Comparison of ENCODE assay signal across 26 cellular contexts in the genomic region with DNA sequence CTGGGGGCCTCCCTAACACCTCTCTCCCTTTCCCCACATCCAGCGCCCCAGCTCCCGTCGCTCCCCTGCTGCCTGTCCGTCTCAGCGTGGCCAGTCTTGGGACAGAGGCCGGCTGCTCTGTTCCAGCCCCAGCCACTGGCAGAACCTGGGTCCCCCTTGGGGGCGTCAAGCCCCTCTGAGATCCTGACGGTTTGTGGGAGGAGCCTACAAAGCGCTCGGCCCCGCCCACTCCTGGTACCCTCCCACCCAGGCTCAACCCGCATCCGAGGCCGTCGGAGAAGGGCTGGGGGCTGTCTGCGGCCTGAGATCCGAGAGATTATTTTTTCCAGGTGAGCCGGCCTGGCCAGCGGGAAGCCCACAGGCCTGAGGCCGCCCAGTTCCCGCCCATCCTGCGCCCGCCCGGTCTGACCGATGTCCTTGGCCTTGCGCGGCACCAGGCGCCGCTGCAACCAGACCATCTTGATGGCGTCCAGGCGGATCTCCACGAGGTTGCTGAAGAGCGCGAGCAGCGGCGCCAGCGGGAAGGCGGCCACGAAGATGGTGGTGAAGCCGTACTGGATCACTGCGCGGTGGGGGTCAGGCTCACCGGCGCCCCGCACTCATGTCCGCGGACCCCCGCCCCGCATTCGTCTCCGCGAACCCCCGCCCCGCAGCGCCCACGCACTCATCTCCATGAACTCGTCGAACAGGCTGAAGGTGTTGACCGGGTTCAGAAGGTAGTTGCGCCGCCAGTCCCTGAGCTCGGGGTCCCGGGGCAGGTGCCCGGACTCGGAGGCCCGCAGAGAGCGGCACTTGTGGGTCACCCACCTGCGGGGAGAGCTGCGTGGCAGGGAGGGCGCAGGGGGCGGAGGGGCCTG. TPM values are rescaled to one million over a fixed set of nuclear protein-coding genes. Genes with fewer than 3 reads are reported as not detected.
DNase-seq lines count a peak whose midpoint lies in the region; ATAC-seq, FAIRE-seq and TF ChIP-seq lines count a peak whose summit lies in the region.
"Had no signal": no experiment of that assay in that cellular context is flagged by ENCODE, and none has a peak within 500 bp of the region (broad histone marks: within the 10 kb centered on the region; RNA-seq: fewer than 3 reads in every experiment).

No MANE protein-coding gene starts in this region.

- peaks cover 15% of the 10 kb centered on the region for H3K4me1 ChIP-seq in endothelial cell of umbilical vein (ENCODE audit: control insufficient read depth, extremely low read depth, insufficient read depth, low read length)

- intact Hi-C loops in endothelial cell of umbilical vein (cut with micrococcal nuclease) = no loop called here
- intact Hi-C loops in lower leg skin (cut with DNase I; ENCODE audit: low total_unique reads) = no loop called here

- no peaks in the 10 kb centered on the region for H3K79me2 ChIP-seq in endothelial cell of umbilical vein (ENCODE audit: control insufficient read depth, insufficient read depth, low read length)

- H3K27me3 ChIP-seq in H7 (ENCODE audit: control insufficient read depth, insufficient read depth, low read length) (peaks cover 25% of the 10 kb centered on the region; the same call in 1 of the 2 replicates), endothelial cell of umbilical vein (ENCODE audit: control insufficient read depth in 2 of 2, insufficient read depth in 2 of 2, low read length in 2 of 2) (peaks cover 7 to 11% of the 10 kb centered on the region in 2 experiments)
- H3K27me3 ChIP-seq: upper lobe of right lung had no signal

- no peak overlapping the region for H3K4me3 Mint-ChIP-seq in activated T-cell treated with anti-CD3 and anti-CD28 coated beads, Interleukin-2, amount 50 U/mL, for 24 hours
- H3K4me3 Mint-ChIP-seq: activated naive CD8-positive, alpha-beta T cell; stimulated activated memory B cell treated with anti-CD40 and anti-IgM and Interleukin-4, amounts not matched to agents 10 μg/mL and 1 μg/mL and 100 μg/mL, for 72 hours had no signal

- H3K9ac ChIP-seq in endothelial cell of umbilical vein (replicated peaks; ENCODE audit: extremely low read depth, insufficient read depth, low read length) = no peak overlapping the region

- 77 to 79% methylated on average over 51 to 68 of the region's 71 CpGs for WGBS in lower leg skin, 2 donors

- no peak overlapping the region for H3K27ac ChIP-seq in endothelial cell of umbilical vein (ENCODE audit: insufficient read depth, low read depth, low read length)
- H3K27ac ChIP-seq: cardiac muscle cell, upper lobe of right lung had no signal

- peak overlapping the region; percentile 34 for H2AFZ ChIP-seq in endothelial cell of umbilical vein (ENCODE audit: low read depth, low read length)

- TF ChIP-seq CTCF in endothelial cell of umbilical vein (IDR thresholded peaks at IDR 0.05; ENCODE audit: extremely low read depth in 1 of 2, insufficient read depth in 1 of 2, low read depth in 1 of 2, low read length in 2 of 2) (no peak), omental fat pad (IDR thresholded peaks at IDR 0.05) (no peak), lower leg skin (IDR thresholded peaks at IDR 0.05) (no peak)

- H3K36me3 ChIP-seq in H7 (replicated peaks; ENCODE audit: control insufficient read depth, insufficient read depth, low read length) = no peaks in the 10 kb centered on the region
- H3K36me3 ChIP-seq in endothelial cell of umbilical vein (ENCODE audit: control insufficient read depth in 2 of 2, extremely low read depth in 1 of 2, insufficient read depth in 2 of 2, low read length in 2 of 2) = no peaks in the 10 kb centered on the region
- H3K36me3 ChIP-seq: cardiac muscle cell, upper lobe of right lung had no signal

- H3K9me3 ChIP-seq in endothelial cell of umbilical vein (replicated peaks; ENCODE audit: control insufficient read depth, insufficient read depth, low read length) = no peaks in the 10 kb centered on the region
- H3K9me3 ChIP-seq: upper lobe of right lung had no signal

- DNase-seq in activated T-cell treated with anti-CD3 and anti-CD28 coated beads, Interleukin-2, amount 50 U/mL, for 24 hours = peak; percentile 24
- DNase-seq in activated T-cell treated with anti-CD3 and anti-CD28 coated beads, Interleukin-2, amount 50 U/mL, for 1 hour = no peak
- DNase-seq in H7 (peak; percentile 91), endothelial cell of umbilical vein (ENCODE audit: low read depth, low spot score) (no peak), omental fat pad (ENCODE audit: low spot score) (peak; percentile 9), lower leg skin (ENCODE audit: low spot score in 2 of 2) (no peak), left lobe of liver (ENCODE audit: low spot score) (no peak)
- DNase-seq: activated CD4-positive, alpha-beta T cell treated with anti-CD3 and anti-CD28 coated beads for 1 hour; cortex of kidney; foreskin fibroblast; NCI-H1105; NCI-H2029; NCI-H2227 treated with DMSO at 0.1 percent for 48 hours; NCI-H69; occipital lobe; stimulated activated CD4-positive, alpha-beta T cell treated with anti-CD3 and anti-CD28 coated beads, Interleukin-2, amount 100 ng/mL, for 48 hours; substantia nigra; upper lobe of right lung had no signal

- ATAC-seq in omental fat pad (ENCODE audit: low FRiP score) (no peak), left lobe of liver (no peak), GM18519 (IDR thresholded peaks at IDR 0.05; ENCODE audit: low FRiP score, unreplicated experiment) (no peak)
- ATAC-seq: esophagus mucosa; Panc1; stimulated activated memory B cell treated with anti-CD40 and anti-IgM and Interleukin-4, amounts not matched to agents 10 μg/mL and 1 μg/mL and 100 μg/mL, for 72 hours; upper lobe of right lung had no signal

- H3K4me3 ChIP-seq in H7 (ENCODE audit: insufficient read depth, low read depth, low read length) = no peak overlapping the region
- no peak overlapping the region for H3K4me3 ChIP-seq in endothelial cell of umbilical vein (replicated peaks in 1 of 3; ENCODE audit: insufficient read depth in 1 of 3, low read depth in 1 of 3, low read length in 3 of 3)
- H3K4me3 ChIP-seq in lower leg skin (ENCODE audit: low read depth, poor library complexity, severe bottlenecking) = no peak overlapping the region
- H3K4me3 ChIP-seq: cardiac muscle cell, upper lobe of right lung had no signal

- peaks cover 13% of the 10 kb centered on the region for H3K4me1 Mint-ChIP-seq in activated T-cell treated with anti-CD3 and anti-CD28 coated beads, Interleukin-2, amount 50 U/mL, for 24 hours (ENCODE audit: low read depth)

- POLR2A ChIA-PET in endothelial cell of umbilical vein (lab: Charles Lee) = no interaction called here

- no peaks in the 10 kb centered on the region for H3K27me3 Mint-ChIP-seq in activated T-cell treated with anti-CD3 and anti-CD28 coated beads, Interleukin-2, amount 50 U/mL, for 24 hours
- H3K27me3 Mint-ChIP-seq: activated naive CD8-positive, alpha-beta T cell; stimulated activated memory B cell treated with anti-CD40 and anti-IgM and Interleukin-4, amounts not matched to agents 10 μg/mL and 1 μg/mL and 100 μg/mL, for 72 hours had no signal

- CTCF ChIA-PET in endothelial cell of umbilical vein (lab: Charles Lee) = interaction anchor here (1.0 kb wide), 1 partner anchor 28 kb away, joined by 4 read pairs; no protein-coding TSS in a partner anchor

- no peaks in the 10 kb centered on the region for H4K20me1 ChIP-seq in endothelial cell of umbilical vein (replicated peaks; ENCODE audit: control insufficient read depth, extremely low read depth, insufficient read depth, low read length)

- dilution Hi-C loops in endothelial cell of umbilical vein (cut with MboI; ENCODE audit: extremely low pct_ligation_motif_present, low sequenced_read_pairs) = no loop called here

- TF ChIP-seq POLR2A in endothelial cell of umbilical vein (IDR thresholded peaks at IDR 0.05; ENCODE audit: low read depth, low read length) (no peak), lower leg skin (IDR thresholded peaks at IDR 0.05) (no peak)

- no peaks in the 10 kb centered on the region for H3K9me3 Mint-ChIP-seq in activated T-cell treated with anti-CD3 and anti-CD28 coated beads, Interleukin-2, amount 50 U/mL, for 24 hours

- peaks cover 6% of the 10 kb centered on the region for H3K36me3 Mint-ChIP-seq in activated T-cell treated with anti-CD3 and anti-CD28 coated beads, Interleukin-2, amount 50 U/mL, for 24 hours (ENCODE audit: low read depth)

- H3K4me2 ChIP-seq in endothelial cell of umbilical vein (ENCODE audit: insufficient read depth, low read length) = no peak overlapping the region

- FAIRE-seq in endothelial cell of umbilical vein (lab: Jason Lieb, UNC) = no peak

- H3K9me1 ChIP-seq in endothelial cell of umbilical vein (replicated peaks; ENCODE audit: control insufficient read depth, extremely low read depth, insufficient read depth, low read length) = no peaks in the 10 kb centered on the region

- BruUV-seq in endothelial cell of umbilical vein (replicated peaks; lab: Mats Ljungman, UMichigan) = no TSS peak

- no peak overlapping the region for H3K27ac Mint-ChIP-seq in activated T-cell treated with anti-CD3 and anti-CD28 coated beads, Interleukin-2, amount 50 U/mL, for 24 hours
- H3K27ac Mint-ChIP-seq: activated naive CD8-positive, alpha-beta T cell; stimulated activated memory B cell treated with anti-CD40 and anti-IgM and Interleukin-4, amounts not matched to agents 10 μg/mL and 1 μg/mL and 100 μg/mL, for 72 hours had no signal

RNA-seq across cellular contexts. Expression of a gene that starts 5.5 kb away (rescaled TPM):
- 39.5 and 44.9 TPM in 2 replicates for total RNA-seq in H7 (2014; rRNA removed; shearing (Covaris generic))
- total RNA-seq in endothelial cell of umbilical vein (51.9 and 52.3 TPM in 2 replicates), omental fat pad (10 to 100 TPM; 17.6 to 42.1 (median 31.0) TPM), lower leg skin (10 to 100 TPM; 15.1 to 23.2 (median 19.0) TPM), left lobe of liver (96.2 TPM)
- polyA plus RNA-seq in endothelial cell of umbilical vein = 70.9 and 104 TPM in 2 replicates
- polyA plus RNA-seq in endothelial cell of umbilical vein (2011; cell fraction: cytosol; rRNA removed) = 32.3 and 43.8 TPM in 2 replicates
- polyA plus RNA-seq in endothelial cell of umbilical vein (2011; cell fraction: nucleus; rRNA removed) = 60.1 and 68.6 TPM in 2 replicates
- 46.1 and 72.9 TPM in 2 replicates for polyA plus RNA-seq in endothelial cell of umbilical vein (2012)
- polyA minus RNA-seq in endothelial cell of umbilical vein = 9.2 and 17.6 TPM in 2 replicates
- polyA minus RNA-seq in endothelial cell of umbilical vein (2011; cell fraction: cytosol; rRNA and poly(A)+ RNA removed) = 6.0 TPM
- 8.4 and 15.1 TPM in 2 replicates for polyA minus RNA-seq in endothelial cell of umbilical vein (2011; cell fraction: nucleus; rRNA and poly(A)+ RNA removed)

RNA-seq across cellular contexts. Expression of a gene that starts 21.5 kb away (rescaled TPM):
- total RNA-seq in H7 (2014; rRNA removed; shearing (Covaris generic)) = 0.83 and 2.2 TPM in 2 replicates
- 0.12 TPM in 1 of 2 replicates, not detected in the other for total RNA-seq in endothelial cell of umbilical vein
- 0.23 and 0.32 TPM in 2 replicates for polyA plus RNA-seq in endothelial cell of umbilical vein
- 0.03 TPM in 1 of 2 replicates, not detected in the other for polyA plus RNA-seq in endothelial cell of umbilical vein (2011; cell fraction: cytosol; rRNA removed)
- 0.80 and 2.0 TPM in 2 replicates for polyA plus RNA-seq in endothelial cell of umbilical vein (2011; cell fraction: nucleus; rRNA removed)
- polyA plus RNA-seq in endothelial cell of umbilical vein (2012) = 0.08 and 0.18 TPM in 2 replicates
- polyA minus RNA-seq in endothelial cell of umbilical vein = 0.47 TPM in 1 of 2 replicates, not detected in the other
- polyA minus RNA-seq in endothelial cell of umbilical vein (2011; cell fraction: cytosol; rRNA and poly(A)+ RNA removed) = not detected
- polyA minus RNA-seq in endothelial cell of umbilical vein (2011; cell fraction: nucleus; rRNA and poly(A)+ RNA removed) = 0.43 TPM in 1 of 2 replicates, not detected in the other
- 1 to 10 TPM in 3 of 4 donors, under 1 TPM in 1; 0.79 to 3.6 (median 3.1) TPM for total RNA-seq in omental fat pad
- total RNA-seq in lower leg skin = 100 to 1,000 TPM in 2 of 4 donors, 10 to 100 TPM in 2; 55.7 to 116 (median 92.1) TPM
- 0.83 TPM for total RNA-seq in left lobe of liver
- total RNA-seq: A673, H4, occipital lobe had no signal

RNA-seq across cellular contexts. Expression of a gene that starts 26.3 kb away (rescaled TPM):
- total RNA-seq in H7 (2014; rRNA removed; shearing (Covaris generic)) = 2.1 and 3.6 TPM in 2 replicates
- total RNA-seq in endothelial cell of umbilical vein = 0.27 and 0.30 TPM in 2 replicates
- 0.33 and 0.59 TPM in 2 replicates for polyA plus RNA-seq in endothelial cell of umbilical vein
- polyA plus RNA-seq in endothelial cell of umbilical vein (2011; cell fraction: cytosol; rRNA removed) = 0.18 and 0.37 TPM in 2 replicates
- polyA plus RNA-seq in endothelial cell of umbilical vein (2011; cell fraction: nucleus; rRNA removed) = 0.18 and 0.30 TPM in 2 replicates
- polyA plus RNA-seq in endothelial cell of umbilical vein (2012) = 0.37 and 0.59 TPM in 2 replicates
- polyA minus RNA-seq in endothelial cell of umbilical vein = 0.49 and 1.2 TPM in 2 replicates
- 47.4 TPM for polyA minus RNA-seq in endothelial cell of umbilical vein (2011; cell fraction: cytosol; rRNA and poly(A)+ RNA removed)
- polyA minus RNA-seq in endothelial cell of umbilical vein (2011; cell fraction: nucleus; rRNA and poly(A)+ RNA removed) = 0.38 and 1.7 TPM in 2 replicates
- total RNA-seq in omental fat pad = under 1 TPM in 3 of 4 donors, not detected in 1; 0.09 to 0.96 (median 0.95) TPM
- total RNA-seq in lower leg skin = 100 to 1,000 TPM; 612 to 880 (median 754) TPM
- 1.2 TPM for total RNA-seq in left lobe of liver
- total RNA-seq: A673 had no signal

RNA-seq across cellular contexts. Expression of a gene that starts 29.8 kb away (rescaled TPM):
- 40.9 and 47.5 TPM in 2 replicates for total RNA-seq in H7 (2014; rRNA removed; shearing (Covaris generic))
- 41.4 and 44.2 TPM in 2 replicates for total RNA-seq in endothelial cell of umbilical vein
- 46.8 and 60.8 TPM in 2 replicates for polyA plus RNA-seq in endothelial cell of umbilical vein
- polyA plus RNA-seq in endothelial cell of umbilical vein (2011; cell fraction: cytosol; rRNA removed) = 25.5 and 29.4 TPM in 2 replicates
- polyA plus RNA-seq in endothelial cell of umbilical vein (2011; cell fraction: nucleus; rRNA removed) = 97.3 and 123 TPM in 2 replicates
- 30.6 and 40.9 TPM in 2 replicates for polyA plus RNA-seq in endothelial cell of umbilical vein (2012)
- 36.8 and 48.9 TPM in 2 replicates for polyA minus RNA-seq in endothelial cell of umbilical vein
- polyA minus RNA-seq in endothelial cell of umbilical vein (2011; cell fraction: cytosol; rRNA and poly(A)+ RNA removed) = 20.9 TPM
- polyA minus RNA-seq in endothelial cell of umbilical vein (2011; cell fraction: nucleus; rRNA and poly(A)+ RNA removed) = 30.5 and 43.9 TPM in 2 replicates
- total RNA-seq in omental fat pad = 10 to 100 TPM; 33.0 to 45.2 (median 39.0) TPM
- total RNA-seq in lower leg skin = 100 to 1,000 TPM in 1 of 4 donors, 10 to 100 TPM in 3; 35.0 to 108 (median 38.7) TPM
- 10.2 TPM for total RNA-seq in left lobe of liver

RNA-seq across cellular contexts. Expression of a gene that starts 51.0 kb away (rescaled TPM):
- 56.0 and 62.6 TPM in 2 replicates for total RNA-seq in H7 (2014; rRNA removed; shearing (Covaris generic))
- total RNA-seq in endothelial cell of umbilical vein (5.2 and 9.6 TPM in 2 replicates), omental fat pad (1 to 10 TPM; 1.4 to 4.1 (median 2.5) TPM), lower leg skin (10 to 100 TPM in 1 of 4 donors, 1 to 10 TPM in 3; 1.8 to 20.0 (median 5.0) TPM), left lobe of liver (0.28 TPM)
- polyA plus RNA-seq in endothelial cell of umbilical vein = 7.9 and 9.2 TPM in 2 replicates
- polyA plus RNA-seq in endothelial cell of umbilical vein (2011; cell fraction: cytosol; rRNA removed) = 2.9 and 4.5 TPM in 2 replicates
- polyA plus RNA-seq in endothelial cell of umbilical vein (2011; cell fraction: nucleus; rRNA removed) = 30.5 and 34.8 TPM in 2 replicates
- 6.4 and 10.6 TPM in 2 replicates for polyA plus RNA-seq in endothelial cell of umbilical vein (2012)
- 1.5 and 3.3 TPM in 2 replicates for polyA minus RNA-seq in endothelial cell of umbilical vein
- polyA minus RNA-seq in endothelial cell of umbilical vein (2011; cell fraction: cytosol; rRNA and poly(A)+ RNA removed) = not detected
- 1.1 and 7.5 TPM in 2 replicates for polyA minus RNA-seq in endothelial cell of umbilical vein (2011; cell fraction: nucleus; rRNA and poly(A)+ RNA removed)

Comparison
In these comparisons a context has a peak if more than half of its experiments do, and no peak if none do; other contexts are left out.
1. DNase-seq: peak in activated T-cell treated with anti-CD3 and anti-CD28 coated beads, Interleukin-2, amount 50 U/mL, for 24 hours (single experiment), H7 (single experiment) and omental fat pad (single experiment); none in activated T-cell treated with anti-CD3 and anti-CD28 coated beads, Interleukin-2, amount 50 U/mL, for 1 hour (single experiment), endothelial cell of umbilical vein (single experiment), lower leg skin (0 of 2) and left lobe of liver (single experiment).
2. RNA of a gene that starts 21.5 kb away (total RNA-seq): 55.7 to 116 TPM in lower leg skin; 0.79 to 3.6 TPM in omental fat pad, 0.83 to 2.2 TPM in H7, 0.83 TPM in left lobe of liver (single experiment) and 0.12 TPM in endothelial cell of umbilical vein; every median in the first group is over 10 times any median in the second.
3. RNA of a gene that starts 26.3 kb away (total RNA-seq): 612 to 880 TPM in lower leg skin; 2.1 to 3.6 TPM in H7, 1.2 TPM in left lobe of liver (single experiment), 0.09 to 0.96 TPM in omental fat pad and 0.27 to 0.30 TPM in endothelial cell of umbilical vein; every median in the first group is over 100 times any median in the second.